Comparison of ENCODE assay signal across 1 cellular context in genomic region chr11:720017-720641, GRCh38.
TF ChIP-seq lines count a peak whose summit lies in the region.

No MANE protein-coding gene starts in this region.

TF ChIP-seq in H1, 55 proteins besides CTCF, POLR2A, EP300 and RAD21:
- TF ChIP-seq, protein P1, sequence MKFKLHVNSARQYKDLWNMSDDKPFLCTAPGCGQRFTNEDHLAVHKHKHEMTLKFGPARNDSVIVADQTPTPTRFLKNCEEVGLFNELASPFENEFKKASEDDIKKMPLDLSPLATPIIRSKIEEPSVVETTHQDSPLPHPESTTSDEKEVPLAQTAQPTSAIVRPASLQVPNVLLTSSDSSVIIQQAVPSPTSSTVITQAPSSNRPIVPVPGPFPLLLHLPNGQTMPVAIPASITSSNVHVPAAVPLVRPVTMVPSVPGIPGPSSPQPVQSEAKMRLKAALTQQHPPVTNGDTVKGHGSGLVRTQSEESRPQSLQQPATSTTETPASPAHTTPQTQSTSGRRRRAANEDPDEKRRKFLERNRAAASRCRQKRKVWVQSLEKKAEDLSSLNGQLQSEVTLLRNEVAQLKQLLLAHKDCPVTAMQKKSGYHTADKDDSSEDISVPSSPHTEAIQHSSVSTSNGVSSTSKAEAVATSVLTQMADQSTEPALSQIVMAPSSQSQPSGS (IDR thresholded peaks at IDR 0.05; ENCODE audit: low read length), result no peak
- TF ChIP-seq HDAC6 (IDR thresholded peaks at IDR 0.05; ENCODE audit: low read depth, low read length) (no peak), RFX5 (IDR thresholded peaks at IDR 0.05; ENCODE audit: borderline replicate concordance, low read depth, low read length) (no peak), EGR1 (IDR thresholded peaks at IDR 0.05; ENCODE audit: borderline replicate concordance, low read depth, low read length) (no peak), KDM4A (IDR thresholded peaks at IDR 0.05; ENCODE audit: low read depth, low read length, severe bottlenecking) (no peak)
- TF ChIP-seq, protein P2, sequence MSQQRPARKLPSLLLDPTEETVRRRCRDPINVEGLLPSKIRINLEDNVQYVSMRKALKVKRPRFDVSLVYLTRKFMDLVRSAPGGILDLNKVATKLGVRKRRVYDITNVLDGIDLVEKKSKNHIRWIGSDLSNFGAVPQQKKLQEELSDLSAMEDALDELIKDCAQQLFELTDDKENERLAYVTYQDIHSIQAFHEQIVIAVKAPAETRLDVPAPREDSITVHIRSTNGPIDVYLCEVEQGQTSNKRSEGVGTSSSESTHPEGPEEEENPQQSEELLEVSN (IDR thresholded peaks at IDR 0.05), result no peak
